Comparison of ENCODE assay signal across 9 cellular contexts in genomic region chr2:30115141-30115980, GRCh38. TPM values are rescaled to one million over a fixed set of nuclear protein-coding genes. Genes with fewer than 3 reads are reported as not detected.
DNase-seq lines count a peak whose midpoint lies in the region; ATAC-seq, FAIRE-seq and TF ChIP-seq lines count a peak whose summit lies in the region.
"Had no signal": no experiment of that assay in that cellular context is flagged by ENCODE, and none has a peak within 500 bp of the region (broad histone marks: within the 10 kb centered on the region; RNA-seq: fewer than 3 reads in every experiment).

No MANE protein-coding gene starts in this region.

- H3K4me3 ChIP-seq in body of pancreas (no peak overlapping the region), small intestine (ENCODE audit: low read depth in 1 of 2, low read length in 2 of 2) (no peak overlapping the region)

- intact Hi-C loops in body of pancreas (cut with DNase I): no loop called here

- H3K4me1 ChIP-seq in body of pancreas (peaks cover 8% of the 10 kb centered on the region), small intestine (ENCODE audit: control insufficient read depth in 2 of 2, insufficient read depth in 1 of 2, low read depth in 1 of 2, low read length in 1 of 2) (no peaks in the 10 kb centered on the region)

- H3K27ac Mint-ChIP-seq in T-helper 17 cell: peak overlapping the region; percentile 24
- H3K27ac Mint-ChIP-seq: stimulated activated naive CD8-positive, alpha-beta T cell treated with anti-CD3 and anti-CD28 coated beads, Interleukin-15, Interleukin-2, amounts not matched to agents 100 ng/mL and 50 ng/mL, for 24 hours had no signal

- 53 to 54% methylated on average over 19 of the region's 19 CpGs for WGBS in body of pancreas, 2 donors
- 55 to 62% (median 57%) methylated on average over 19 of the region's 19 CpGs for WGBS in small intestine, 3 donors

- H3K36me3 ChIP-seq in body of pancreas (replicated peaks in 1 of 2; ENCODE audit: insufficient read depth in 1 of 2, low read depth in 2 of 2) (no peaks in the 10 kb centered on the region), small intestine (ENCODE audit: control insufficient read depth in 2 of 2, insufficient read depth in 2 of 2, low read length in 2 of 2) (no peaks in the 10 kb centered on the region)

- no peaks in the 10 kb centered on the region for H3K27me3 ChIP-seq in body of pancreas
- H3K27me3 ChIP-seq in small intestine (ENCODE audit: control insufficient read depth in 2 of 2, insufficient read depth in 2 of 2, low read length in 2 of 2): no peaks in the 10 kb centered on the region

- peaks cover 29% of the 10 kb centered on the region for H3K27me3 Mint-ChIP-seq in T-helper 17 cell
- H3K27me3 Mint-ChIP-seq: stimulated activated naive CD8-positive, alpha-beta T cell treated with anti-CD3 and anti-CD28 coated beads, Interleukin-15, Interleukin-2, amounts not matched to agents 100 ng/mL and 50 ng/mL, for 24 hours had no signal

- FAIRE-seq in GM12891 (lab: Jason Lieb, UNC) (peak; percentile 69), small intestine (lab: Jason Lieb, UNC) (no peak)

- TF ChIP-seq CTCF in body of pancreas (IDR thresholded peaks at IDR 0.05): peak; percentile 78 to 95 (median 92)

- ATAC-seq in T-helper 17 cell: no peak
- ATAC-seq in body of pancreas: peak; percentile 90
- no peak for ATAC-seq in HG02884 (IDR thresholded peaks at IDR 0.05; ENCODE audit: unreplicated experiment)

- TF ChIP-seq POLR2A in GM12891 (IDR thresholded peaks at IDR 0.05; ENCODE audit: low read depth, low read length): no peak
- no peak for TF ChIP-seq POLR2A in body of pancreas (IDR thresholded peaks at IDR 0.05)

- DNase-seq in 8988T (peak; percentile 54), GM12891 (ENCODE audit: insufficient read length, low spot score) (peak; percentile 45), NCI-H1436 (lab: John Stamatoyannopoulos, UW) (peak; percentile 46), T-helper 17 cell (peak in 2 of 3 donors; percentile 18 to 49), body of pancreas (peak; percentile 87 to 92 (median 90)), iPS DF 19.7 (ENCODE audit: low read depth, low spot score) (peak; percentile 57), small intestine (peak; percentile 81)

- peaks cover 7% of the 10 kb centered on the region for H3K4me1 Mint-ChIP-seq in T-helper 17 cell

- H3K36me3 Mint-ChIP-seq in T-helper 17 cell (ENCODE audit: low read depth): peaks cover 3% of the 10 kb centered on the region

- H3K9me3 ChIP-seq in T-helper 17 cell (ENCODE audit: control insufficient read depth, low read length, poor library complexity, severe bottlenecking) (no peaks in the 10 kb centered on the region), body of pancreas (no peaks in the 10 kb centered on the region), small intestine (ENCODE audit: control insufficient read depth, low read depth) (no peaks in the 10 kb centered on the region)

- H3K27ac ChIP-seq in body of pancreas (no peak overlapping the region), small intestine (ENCODE audit: low read depth in 1 of 2, low read length in 1 of 2) (no peak overlapping the region)

- no peak overlapping the region for H3K4me3 Mint-ChIP-seq in T-helper 17 cell
- H3K4me3 Mint-ChIP-seq: stimulated activated naive CD8-positive, alpha-beta T cell treated with anti-CD3 and anti-CD28 coated beads, Interleukin-15, Interleukin-2, amounts not matched to agents 100 ng/mL and 50 ng/mL, for 24 hours had no signal

TF ChIP-seq in GM12891, 5 proteins besides CTCF, POLR2A, EP300 and RAD21:
- TF ChIP-seq SPI1 (IDR thresholded peaks at IDR 0.05; ENCODE audit: low read depth, low read length) (0 out of 2 replicates have a peak, but pooled peaks have one; percentile 42), POU2F2 (IDR thresholded peaks at IDR 0.05; ENCODE audit: low read depth, low read length) (no peak)
TF ChIP-seq in GM12891: peak in this region for 1.

RNA-seq across cellular contexts. Expression of gene YPEL5, which starts 31.4 kb away (rescaled TPM):
- polyA plus RNA-seq in GM12891 (2012; ENCODE audit: low read depth, missing spikeins): 29.8 TPM
- total RNA-seq in T-helper 17 cell: 100 to 1,000 TPM; 614 to 922 TPM
- total RNA-seq in body of pancreas: 10 to 100 TPM; 29.3 to 36.6 TPM
- 10 to 100 TPM; 29.6 to 95.9 (median 82.1) TPM for polyA plus RNA-seq in small intestine

Comparison
In these comparisons a context has a peak if more than half of its experiments do, and no peak if none do; other contexts are left out.
1. DNase-seq: peak in every context shown above with its lines; median percentile 90 in body of pancreas; 81 in small intestine; 57 in iPS DF 19.7; 54 in 8988T; 46 in NCI-H1436; 45 in GM12891; 34 in T-helper 17 cell.
2. RNA of gene YPEL5, which starts 31.4 kb away (total RNA-seq): 614 to 922 TPM in T-helper 17 cell; 29.3 to 36.6 TPM in body of pancreas; every median in the first group is over 10 times any median in the second.